15 cellular contexts compared by ENCODE assay signal in genomic region chr10:50807851-50808776, GRCh38.
DNase-seq lines count a peak whose midpoint lies in the region; ATAC-seq and TF ChIP-seq lines count a peak whose summit lies in the region.
"Had no signal": no experiment of that assay in that cellular context is flagged by ENCODE, and none has a peak within 500 bp of the region (broad histone marks: within the 10 kb centered on the region; RNA-seq: fewer than 3 reads in every experiment).

No MANE protein-coding gene starts in this region.

- H2AFZ ChIP-seq in ACC112 (ENCODE audit: low read length, unreplicated experiment), result no peak overlapping the region

- in situ Hi-C loops in brain microvascular endothelial cell (cut with HindIII; ENCODE audit: low pct_ligation_motif_present, low sequenced_read_pairs), result no loop called here

- H3K27me3 ChIP-seq in ACC112 (ENCODE audit: insufficient read depth, low read length) (no peaks in the 10 kb centered on the region), brain microvascular endothelial cell (replicated peaks) (no peaks in the 10 kb centered on the region)
- H3K27me3 ChIP-seq: neutrophil had no signal

- peak; percentile 21 for DNase-seq in HCEC 1CT
- DNase-seq in brain microvascular endothelial cell, result peak; percentile 78
- peak; percentile 94 for DNase-seq in left lobe of liver (ENCODE audit: low spot score)
- no peak for DNase-seq in GF-D8 (lab: John Stamatoyannopoulos, UW)
- DNase-seq: activated B cell treated with CpG ODN at 0.5 μM for 24 hours; activated naive CD4-positive, alpha-beta T cell treated with anti-CD3 and anti-CD28 coated beads, Interleukin-2, amount 10 ng/mL, durations not matched to agents 7 days and 5 days; NCI-H1092; SW 1271 had no signal

- H3K79me2 ChIP-seq in ACC112 (ENCODE audit: control insufficient read depth, insufficient read depth, low read length, unreplicated experiment), result no peaks in the 10 kb centered on the region

- peak overlapping the region; percentile 47; the same call in 1 of the 2 replicates for H3K27ac ChIP-seq in ACC112 (ENCODE audit: low read depth, low read length)
- peak overlapping the region; percentile 77 for H3K27ac ChIP-seq in brain microvascular endothelial cell
- H3K27ac ChIP-seq: A549, neutrophil had no signal

- no peaks in the 10 kb centered on the region for H3K36me3 ChIP-seq in ACC112 (ENCODE audit: insufficient read depth, low read length)
- H3K36me3 ChIP-seq in brain microvascular endothelial cell (replicated peaks), result no peaks in the 10 kb centered on the region
- H3K36me3 ChIP-seq: neutrophil had no signal

- no peak for TF ChIP-seq CTCF in brain microvascular endothelial cell (IDR thresholded peaks at IDR 0.05; ENCODE audit: low read depth, low read length, missing control alignments)

- ATAC-seq in left lobe of liver (peak; percentile 93), GM19467 (IDR thresholded peaks at IDR 0.05; ENCODE audit: unreplicated experiment) (no peak), HG02970 (IDR thresholded peaks at IDR 0.05; ENCODE audit: low FRiP score, unreplicated experiment) (no peak), GM21717 (IDR thresholded peaks at IDR 0.05; ENCODE audit: unreplicated experiment) (no peak)

- H3K4me3 ChIP-seq in ACC112 (ENCODE audit: low read depth, low read length) (no peak overlapping the region), brain microvascular endothelial cell (ENCODE audit: low read depth, low read length) (no peak overlapping the region)
- H3K4me3 ChIP-seq: A549, smooth muscle cell had no signal

- H3K4me1 ChIP-seq in ACC112 (ENCODE audit: control insufficient read depth, insufficient read depth, low read length, unreplicated experiment), result peaks cover 8% of the 10 kb centered on the region
- H3K4me1 ChIP-seq: A549 had no signal
